In the genomic region with DNA sequence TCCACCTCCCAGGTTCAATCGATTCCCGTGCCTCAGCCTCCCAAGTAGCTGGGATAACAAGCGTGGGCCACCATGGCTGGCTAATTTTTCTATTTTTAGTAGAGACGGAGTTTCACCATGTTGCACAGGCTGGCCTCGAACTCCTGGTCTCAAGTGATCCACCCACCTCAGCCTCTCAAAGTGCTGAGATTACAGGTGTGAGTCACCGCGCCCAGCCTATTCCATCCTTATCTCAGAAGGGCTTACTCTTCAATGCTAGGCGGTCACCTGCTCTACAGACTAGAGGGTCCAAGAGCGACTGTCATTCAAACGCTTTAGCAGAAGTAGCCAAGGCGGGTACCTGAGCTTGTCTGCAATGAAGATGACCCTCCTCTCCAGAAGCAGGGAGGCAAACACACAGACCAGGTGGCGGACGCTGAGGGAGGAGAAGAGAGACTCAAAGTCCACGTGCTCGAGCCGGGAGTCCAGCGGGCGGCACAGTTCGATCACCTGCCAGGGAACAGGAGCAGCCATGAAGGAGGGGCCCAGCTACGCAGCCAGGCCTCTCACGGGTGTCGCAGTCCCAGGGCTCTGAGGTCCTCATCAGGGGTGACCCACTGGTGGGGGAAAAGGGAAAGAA, we compare ENCODE assay signal across 1 cellular context.
TF ChIP-seq lines count a peak whose summit lies in the region.

No MANE protein-coding gene starts in this region.

TF ChIP-seq in HepG2, 621 proteins besides CTCF, POLR2A, EP300 and RAD21 (continued from another document and continues in another):
- TF ChIP-seq, protein P1, sequence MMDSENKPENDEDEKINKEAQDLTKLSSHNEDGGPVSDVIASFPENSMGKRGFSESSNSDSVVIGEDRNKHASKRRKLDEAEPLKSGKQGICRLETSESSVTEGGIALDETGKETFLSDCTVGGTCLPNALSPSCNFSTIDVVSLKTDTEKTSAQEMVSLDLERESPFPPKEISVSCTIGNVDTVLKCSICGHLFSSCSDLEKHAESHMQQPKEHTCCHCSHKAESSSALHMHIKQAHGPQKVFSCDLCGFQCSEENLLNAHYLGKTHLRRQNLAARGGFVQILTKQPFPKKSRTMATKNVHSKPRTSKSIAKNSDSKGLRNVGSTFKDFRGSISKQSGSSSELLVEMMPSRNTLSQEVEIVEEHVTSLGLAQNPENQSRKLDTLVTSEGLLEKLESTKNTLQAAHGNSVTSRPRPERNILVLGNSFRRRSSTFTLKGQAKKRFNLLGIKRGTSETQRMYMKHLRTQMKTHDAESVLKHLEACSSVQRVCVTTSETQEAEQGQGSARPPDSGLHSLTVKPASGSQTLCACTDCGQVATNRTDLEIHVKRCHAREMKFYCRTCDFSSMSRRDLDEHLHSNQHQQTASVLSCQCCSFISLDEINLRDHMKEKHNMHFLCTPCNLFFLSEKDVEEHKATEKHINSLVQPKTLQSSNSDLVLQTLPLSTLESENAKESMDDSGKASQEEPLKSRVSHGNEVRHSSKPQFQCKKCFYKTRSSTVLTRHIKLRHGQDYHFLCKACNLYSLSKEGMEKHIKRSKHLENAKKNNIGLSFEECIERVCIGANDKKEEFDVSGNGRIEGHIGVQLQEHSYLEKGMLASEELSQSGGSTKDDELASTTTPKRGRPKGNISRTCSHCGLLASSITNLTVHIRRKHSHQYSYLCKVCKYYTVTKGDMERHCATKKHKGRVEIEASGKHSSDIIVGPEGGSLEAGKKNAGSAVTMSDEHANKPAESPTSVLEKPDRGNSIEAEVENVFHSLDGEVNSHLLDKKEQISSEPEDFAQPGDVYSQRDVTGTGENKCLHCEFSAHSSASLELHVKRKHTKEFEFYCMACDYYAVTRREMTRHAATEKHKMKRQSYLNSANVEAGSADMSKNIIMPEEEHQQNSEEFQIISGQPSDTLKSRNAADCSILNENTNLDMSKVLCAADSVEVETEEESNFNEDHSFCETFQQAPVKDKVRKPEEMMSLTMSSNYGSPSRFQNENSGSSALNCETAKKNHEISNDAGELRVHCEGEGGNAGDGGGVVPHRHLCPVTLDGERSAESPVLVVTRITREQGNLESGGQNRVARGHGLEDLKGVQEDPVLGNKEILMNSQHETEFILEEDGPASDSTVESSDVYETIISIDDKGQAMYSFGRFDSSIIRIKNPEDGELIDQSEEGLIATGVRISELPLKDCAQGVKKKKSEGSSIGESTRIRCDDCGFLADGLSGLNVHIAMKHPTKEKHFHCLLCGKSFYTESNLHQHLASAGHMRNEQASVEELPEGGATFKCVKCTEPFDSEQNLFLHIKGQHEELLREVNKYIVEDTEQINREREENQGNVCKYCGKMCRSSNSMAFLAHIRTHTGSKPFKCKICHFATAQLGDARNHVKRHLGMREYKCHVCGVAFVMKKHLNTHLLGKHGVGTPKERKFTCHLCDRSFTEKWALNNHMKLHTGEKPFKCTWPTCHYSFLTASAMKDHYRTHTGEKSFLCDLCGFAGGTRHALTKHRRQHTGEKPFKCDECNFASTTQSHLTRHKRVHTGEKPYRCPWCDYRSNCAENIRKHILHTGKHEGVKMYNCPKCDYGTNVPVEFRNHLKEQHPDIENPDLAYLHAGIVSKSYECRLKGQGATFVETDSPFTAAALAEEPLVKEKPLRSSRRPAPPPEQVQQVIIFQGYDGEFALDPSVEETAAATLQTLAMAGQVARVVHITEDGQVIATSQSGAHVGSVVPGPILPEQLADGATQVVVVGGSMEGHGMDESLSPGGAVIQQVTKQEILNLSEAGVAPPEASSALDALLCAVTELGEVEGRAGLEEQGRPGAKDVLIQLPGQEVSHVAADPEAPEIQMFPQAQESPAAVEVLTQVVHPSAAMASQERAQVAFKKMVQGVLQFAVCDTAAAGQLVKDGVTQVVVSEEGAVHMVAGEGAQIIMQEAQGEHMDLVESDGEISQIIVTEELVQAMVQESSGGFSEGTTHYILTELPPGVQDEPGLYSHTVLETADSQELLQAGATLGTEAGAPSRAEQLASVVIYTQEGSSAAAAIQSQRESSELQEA (CRISPR knock-in tag; IDR thresholded peaks at IDR 0.05; ENCODE audit: not compliant biosample characterization): no peak
- TF ChIP-seq, protein P2, sequence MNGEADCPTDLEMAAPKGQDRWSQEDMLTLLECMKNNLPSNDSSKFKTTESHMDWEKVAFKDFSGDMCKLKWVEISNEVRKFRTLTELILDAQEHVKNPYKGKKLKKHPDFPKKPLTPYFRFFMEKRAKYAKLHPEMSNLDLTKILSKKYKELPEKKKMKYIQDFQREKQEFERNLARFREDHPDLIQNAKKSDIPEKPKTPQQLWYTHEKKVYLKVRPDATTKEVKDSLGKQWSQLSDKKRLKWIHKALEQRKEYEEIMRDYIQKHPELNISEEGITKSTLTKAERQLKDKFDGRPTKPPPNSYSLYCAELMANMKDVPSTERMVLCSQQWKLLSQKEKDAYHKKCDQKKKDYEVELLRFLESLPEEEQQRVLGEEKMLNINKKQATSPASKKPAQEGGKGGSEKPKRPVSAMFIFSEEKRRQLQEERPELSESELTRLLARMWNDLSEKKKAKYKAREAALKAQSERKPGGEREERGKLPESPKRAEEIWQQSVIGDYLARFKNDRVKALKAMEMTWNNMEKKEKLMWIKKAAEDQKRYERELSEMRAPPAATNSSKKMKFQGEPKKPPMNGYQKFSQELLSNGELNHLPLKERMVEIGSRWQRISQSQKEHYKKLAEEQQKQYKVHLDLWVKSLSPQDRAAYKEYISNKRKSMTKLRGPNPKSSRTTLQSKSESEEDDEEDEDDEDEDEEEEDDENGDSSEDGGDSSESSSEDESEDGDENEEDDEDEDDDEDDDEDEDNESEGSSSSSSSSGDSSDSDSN (CRISPR knock-in tag; IDR thresholded peaks at IDR 0.05): peak; percentile 43; the same call in 1 of the 2 replicates
- TF ChIP-seq JUND (CRISPR knock-in tag; IDR thresholded peaks at IDR 0.05): no peak
- TF ChIP-seq ZMAT3 (CRISPR knock-in tag; conservative IDR thresholded peaks at IDR 0.05): no peak
- no peak for TF ChIP-seq KLF11 (CRISPR knock-in tag; IDR thresholded peaks at IDR 0.05)
- TF ChIP-seq ZNF326 (CRISPR knock-in tag; IDR thresholded peaks at IDR 0.05; ENCODE audit: borderline replicate concordance): no peak
- TF ChIP-seq TEAD3 (CRISPR knock-in tag; optimal IDR thresholded peaks at IDR 0.05; ENCODE audit: borderline replicate concordance): peak; percentile 61
- no peak for TF ChIP-seq LBX2 (CRISPR knock-in tag; IDR thresholded peaks at IDR 0.05; ENCODE audit: borderline replicate concordance)
- no peak for TF ChIP-seq NR1H2 (CRISPR knock-in tag; IDR thresholded peaks at IDR 0.05; ENCODE audit: borderline replicate concordance, low read depth)
- no peak for TF ChIP-seq PHF5A (CRISPR knock-in tag; IDR thresholded peaks at IDR 0.05; ENCODE audit: low read depth, unreplicated experiment)
- no peak for TF ChIP-seq ADNP (CRISPR knock-in tag; IDR thresholded peaks at IDR 0.05)
- no peak for TF ChIP-seq JARID2 (CRISPR knock-in tag; IDR thresholded peaks at IDR 0.05; ENCODE audit: insufficient replicate concordance)
- no peak for TF ChIP-seq SRY (CRISPR knock-in tag; IDR thresholded peaks at IDR 0.05)
- TF ChIP-seq, protein P3, sequence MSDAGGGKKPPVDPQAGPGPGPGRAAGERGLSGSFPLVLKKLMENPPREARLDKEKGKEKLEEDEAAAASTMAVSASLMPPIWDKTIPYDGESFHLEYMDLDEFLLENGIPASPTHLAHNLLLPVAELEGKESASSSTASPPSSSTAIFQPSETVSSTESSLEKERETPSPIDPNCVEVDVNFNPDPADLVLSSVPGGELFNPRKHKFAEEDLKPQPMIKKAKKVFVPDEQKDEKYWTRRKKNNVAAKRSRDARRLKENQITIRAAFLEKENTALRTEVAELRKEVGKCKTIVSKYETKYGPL (CRISPR knock-in tag; IDR thresholded peaks at IDR 0.05): no peak
- no peak for TF ChIP-seq SPEN (CRISPR knock-in tag; IDR thresholded peaks at IDR 0.05; ENCODE audit: low read depth)
- no peak for TF ChIP-seq ISX (CRISPR knock-in tag; conservative IDR thresholded peaks at IDR 0.05)
- TF ChIP-seq KDM5A (IDR thresholded peaks at IDR 0.05; ENCODE audit: borderline replicate concordance, low read length): no peak
- TF ChIP-seq ZNF670 (CRISPR knock-in tag; IDR thresholded peaks at IDR 0.05; ENCODE audit: borderline replicate concordance): no peak
- TF ChIP-seq TRAFD1 (CRISPR knock-in tag; IDR thresholded peaks at IDR 0.05; ENCODE audit: borderline replicate concordance): no peak
- TF ChIP-seq ARHGAP35 (CRISPR knock-in tag; IDR thresholded peaks at IDR 0.05; ENCODE audit: borderline replicate concordance): no peak
- TF ChIP-seq SYNCRIP (IDR thresholded peaks at IDR 0.05; ENCODE audit: insufficient read depth, low read depth, low read length): no peak
- no peak for TF ChIP-seq ZNF770 (CRISPR knock-in tag; IDR thresholded peaks at IDR 0.05)
- no peak for TF ChIP-seq RFXANK (CRISPR knock-in tag; IDR thresholded peaks at IDR 0.05)
- no peak for TF ChIP-seq CAMTA2 (CRISPR knock-in tag; IDR thresholded peaks at IDR 0.05; ENCODE audit: borderline replicate concordance)
- peak; percentile 90 for TF ChIP-seq SP5 (CRISPR knock-in tag; IDR thresholded peaks at IDR 0.05; ENCODE audit: borderline replicate concordance, low read depth)
- no peak for TF ChIP-seq PTBP1 (IDR thresholded peaks at IDR 0.05; ENCODE audit: low read depth, low read length, poor library complexity, severe bottlenecking)
- no peak for TF ChIP-seq ZNF674 (CRISPR knock-in tag; IDR thresholded peaks at IDR 0.05; ENCODE audit: low read depth)
- TF ChIP-seq ZNF224 (CRISPR knock-in tag; IDR thresholded peaks at IDR 0.05): no peak
- TF ChIP-seq IRF2 (CRISPR knock-in tag; IDR thresholded peaks at IDR 0.05): no peak
- TF ChIP-seq ZNF350 (CRISPR knock-in tag; IDR thresholded peaks at IDR 0.05; ENCODE audit: borderline replicate concordance, low read depth): no peak
- no peak for TF ChIP-seq ZBTB3 (CRISPR knock-in tag; IDR thresholded peaks at IDR 0.05; ENCODE audit: borderline replicate concordance, low read depth)
- TF ChIP-seq HIVEP1 (CRISPR knock-in tag; IDR thresholded peaks at IDR 0.05): no peak
- TF ChIP-seq NCOR1 (IDR thresholded peaks at IDR 0.05; ENCODE audit: borderline replicate concordance, low read length): no peak; the same call in 1 of the 2 replicates
- peak; percentile 81 for TF ChIP-seq PAXIP1 (CRISPR knock-in tag; conservative IDR thresholded peaks at IDR 0.05)
- TF ChIP-seq ZNF512 (CRISPR knock-in tag; IDR thresholded peaks at IDR 0.05): no peak
